ENCODE assay signal across 10 cellular contexts in genomic region chr2:86335865-86336321, GRCh38. TPM values are rescaled to one million over a fixed set of nuclear protein-coding genes. Genes with fewer than 3 reads are reported as not detected.
DNase-seq lines count a peak whose midpoint lies in the region; ATAC-seq and TF ChIP-seq lines count a peak whose summit lies in the region.
"Had no signal": no experiment of that assay in that cellular context is flagged by ENCODE, and none has a peak within 500 bp of the region (broad histone marks: within the 10 kb centered on the region; RNA-seq: fewer than 3 reads in every experiment).

No MANE protein-coding gene starts in this region.

- H3K27ac ChIP-seq in HCT116 (ENCODE audit: low read depth, low read length) (no peak overlapping the region), duodenal mucosa (ENCODE audit: low read depth, low read length) (no peak overlapping the region), suprapubic skin (no peak overlapping the region), PC-9 (no peak overlapping the region)
- H3K27ac ChIP-seq: prostate gland had no signal

- H3K9ac ChIP-seq in HCT116 (ENCODE audit: low read length) (no peak overlapping the region), duodenal mucosa (ENCODE audit: low read depth in 1 of 2, low read length in 2 of 2) (peak overlapping the region in 1 of 2 donors; percentile 30)

- POLR2A ChIA-PET in HCT116 (lab: Charles Lee) = no interaction called here
- POLR2A ChIA-PET in PC-9 (lab: Charles Lee; ENCODE audit: unreplicated experiment) = no interaction called here

- H3K9me2 ChIP-seq in HCT116 (ENCODE audit: insufficient read depth) (no peaks in the 10 kb centered on the region), PC-9 (ENCODE audit: insufficient read depth) (no peaks in the 10 kb centered on the region)

- no peaks in the 10 kb centered on the region for H3K36me3 ChIP-seq in HCT116 (ENCODE audit: control insufficient read depth in 1 of 2, insufficient read depth in 2 of 2, low read length in 2 of 2)
- H3K36me3 ChIP-seq in duodenal mucosa (ENCODE audit: control insufficient read depth in 1 of 2, insufficient read depth in 2 of 2, low read length in 2 of 2) = no peaks in the 10 kb centered on the region
- no peaks in the 10 kb centered on the region for H3K36me3 ChIP-seq in suprapubic skin
- H3K36me3 ChIP-seq in PC-9 (ENCODE audit: low read depth) = no peaks in the 10 kb centered on the region
- H3K36me3 ChIP-seq: prostate gland had no signal

- BruUV-seq in HCT116 (replicated peaks; lab: Mats Ljungman, UMichigan) (no TSS peak), PC-9 (replicated peaks; lab: Mats Ljungman, UMichigan) (no TSS peak)

- no peak overlapping the region for H3K27ac Mint-ChIP-seq in osteocyte (ENCODE audit: unreplicated experiment)

- H3K36me3 Mint-ChIP-seq in osteocyte (ENCODE audit: unreplicated experiment) = no peaks in the 10 kb centered on the region

- H3K4me3 Mint-ChIP-seq in osteocyte (ENCODE audit: unreplicated experiment) = peak overlapping the region; percentile 77

- CTCF ChIA-PET in HCT116 (lab: Charles Lee) (no interaction called here), PC-9 (lab: Charles Lee) (no interaction called here)

- 43% methylated on average over 6 of the region's 6 CpGs for WGBS in suprapubic skin

- no peaks in the 10 kb centered on the region for H3K9me3 ChIP-seq in HCT116 (ENCODE audit: control insufficient read depth in 1 of 2, insufficient read depth in 1 of 2, low read depth in 1 of 2, low read length in 2 of 2)
- no peaks in the 10 kb centered on the region for H3K9me3 ChIP-seq in duodenal mucosa (ENCODE audit: control insufficient read depth in 1 of 2, low read length in 2 of 2)
- H3K9me3 ChIP-seq in suprapubic skin = no peaks in the 10 kb centered on the region
- no peaks in the 10 kb centered on the region for H3K9me3 ChIP-seq in PC-9 (ENCODE audit: insufficient read depth, low read depth)
- H3K9me3 ChIP-seq: prostate gland had no signal

- TF ChIP-seq POLR2A in HCT116 (IDR thresholded peaks at IDR 0.05; ENCODE audit: borderline replicate concordance, extremely low read depth, insufficient read depth, insufficient read length) (no peak), suprapubic skin (IDR thresholded peaks at IDR 0.05) (no peak)

- H3K27me3 ChIP-seq in HCT116 (ENCODE audit: insufficient read depth, low read length) = peaks cover 14% of the 10 kb centered on the region; the same call in 1 of the 2 replicates
- peaks cover 32 to 36% of the 10 kb centered on the region in 2 donors for H3K27me3 ChIP-seq in duodenal mucosa (ENCODE audit: control insufficient read depth in 1 of 2, insufficient read depth in 2 of 2, low read length in 2 of 2)
- H3K27me3 ChIP-seq in suprapubic skin = peaks cover 58% of the 10 kb centered on the region
- H3K27me3 ChIP-seq in PC-9 (ENCODE audit: insufficient read depth, low read depth) = peaks cover 83% of the 10 kb centered on the region

- H3K4me2 ChIP-seq in HCT116 (ENCODE audit: low read length) (peak overlapping the region; percentile 91), PC-9 (no peak overlapping the region)

- H2AFZ ChIP-seq in HCT116 (ENCODE audit: low read depth, low read length, poor library complexity, severe bottlenecking) (no peak overlapping the region), PC-9 (no peak overlapping the region)

- TF ChIP-seq RAD21 in HCT116 (IDR thresholded peaks at IDR 0.05; ENCODE audit: low read depth) = no peak

- H4K20me1 ChIP-seq in HCT116 (ENCODE audit: insufficient read depth) (no peaks in the 10 kb centered on the region), PC-9 (ENCODE audit: insufficient read depth) (no peaks in the 10 kb centered on the region)

- DNase-seq in NCI-H146 (lab: John Stamatoyannopoulos, UW) (peak; percentile 47), NCI-H146 treated with DMSO at 0.1 percent for 48 hours (lab: John Stamatoyannopoulos, UW; ENCODE audit: unreplicated experiment) (no peak), HCT116 (ENCODE audit: low read depth, low spot score) (no peak), osteocyte (ENCODE audit: extremely low spot score, unreplicated experiment) (peak; percentile 54), suprapubic skin (ENCODE audit: low spot score in 2 of 2) (no peak), PC-9 (no peak)

- no peaks in the 10 kb centered on the region for H3K79me2 ChIP-seq in HCT116 (ENCODE audit: insufficient read depth, low read length)
- no peaks in the 10 kb centered on the region for H3K79me2 ChIP-seq in PC-9 (ENCODE audit: low read depth)

- H3K4me1 ChIP-seq in HCT116 (ENCODE audit: control insufficient read depth in 1 of 2, insufficient read depth in 2 of 2, low read length in 2 of 2) (peaks cover 11 to 20% of the 10 kb centered on the region in 2 experiments; a peak in 3 of 4 replicates), duodenal mucosa (ENCODE audit: control insufficient read depth in 1 of 2, insufficient read depth in 2 of 2, low read length in 2 of 2) (peaks cover 11 to 18% of the 10 kb centered on the region in 2 donors), suprapubic skin (peaks cover 18% of the 10 kb centered on the region), PC-9 (replicated peaks; ENCODE audit: insufficient read depth) (no peaks in the 10 kb centered on the region)
- H3K4me1 ChIP-seq: prostate gland had no signal

- no peak for TF ChIP-seq CTCF in HCT116 (IDR thresholded peaks at IDR 0.05 in 2 of 3, conservative IDR thresholded peaks at IDR 0.05 in 1 of 3; ENCODE audit: borderline replicate concordance in 1 of 3, insufficient read depth in 1 of 3, low read depth in 2 of 3, low read length in 2 of 3)
- TF ChIP-seq CTCF in osteocyte (IDR thresholded peaks at IDR 0.05) = no peak
- no peak for TF ChIP-seq CTCF in suprapubic skin (IDR thresholded peaks at IDR 0.05)
- no peak for TF ChIP-seq CTCF in PC-9 (conservative IDR thresholded peaks at IDR 0.05)

- RAD21 ChIA-PET in HCT116 (lab: Charles Lee; ENCODE audit: low non-redundant PET in 1 of 2, low total read pairs in 2 of 2, uncharacterized antibody in 2 of 2, unreplicated experiment in 2 of 2) = no interaction called here

- H3K9me3 Mint-ChIP-seq in osteocyte (ENCODE audit: unreplicated experiment) = peaks cover 3% of the 10 kb centered on the region

- peaks cover 11% of the 10 kb centered on the region for H3K4me1 Mint-ChIP-seq in osteocyte (ENCODE audit: unreplicated experiment)

- no peaks in the 10 kb centered on the region for H3F3A ChIP-seq in PC-9 (ENCODE audit: insufficient read depth, low read depth)

- H3K27me3 Mint-ChIP-seq in osteocyte (ENCODE audit: unreplicated experiment) = peaks cover 70% of the 10 kb centered on the region

- no peak for ATAC-seq in HCT116
- ATAC-seq in HG02588 (IDR thresholded peaks at IDR 0.05; ENCODE audit: unreplicated experiment) = no peak

- H3K4me3 ChIP-seq in HCT116 (replicated peaks in 1 of 2; ENCODE audit: low read depth in 1 of 2, low read length in 2 of 2) (no peak overlapping the region), duodenal mucosa (ENCODE audit: low read depth in 1 of 2, low read length in 2 of 2) (peak overlapping the region; percentile 58 to 63), suprapubic skin (no peak overlapping the region), PC-9 (no peak overlapping the region)

- intact Hi-C loops in HCT116 (cut with micrococcal nuclease) = no loop called here
- intact Hi-C loops in PC-9 (cut with micrococcal nuclease; ENCODE audit: unreplicated experiment) = no loop called here

- no peak for TF ChIP-seq EP300 in suprapubic skin (IDR thresholded peaks at IDR 0.05)

TF ChIP-seq in HCT116, 20 proteins besides CTCF, POLR2A, EP300 and RAD21 (continues in another document):
- TF ChIP-seq POLR2AphosphoS5 (IDR thresholded peaks at IDR 0.05; ENCODE audit: low read depth, low read length) (no peak), ZNF274 (IDR thresholded peaks at IDR 0.05; ENCODE audit: low read depth, low read length) (no peak), TCF7L2 (IDR thresholded peaks at IDR 0.05; ENCODE audit: borderline replicate concordance, extremely low read depth, insufficient read depth, insufficient read length) (no peak), ZFX (IDR thresholded peaks at IDR 0.05) (no peak), EZH2 (IDR thresholded peaks at IDR 0.05) (no peak), EZH2phosphoT487 (IDR thresholded peaks at IDR 0.05; ENCODE audit: borderline replicate concordance) (no peak), JUND (IDR thresholded peaks at IDR 0.05) (no peak), MAX (IDR thresholded peaks at IDR 0.05) (no peak), SRF (IDR thresholded peaks at IDR 0.05; ENCODE audit: low read depth) (no peak), YY1 (IDR thresholded peaks at IDR 0.05; ENCODE audit: extremely low read depth, insufficient replicate concordance, low read depth, low read length) (no peak), CBX3 (IDR thresholded peaks at IDR 0.05; ENCODE audit: low read depth) (no peak), SIN3A (IDR thresholded peaks at IDR 0.05; ENCODE audit: low read depth) (no peak)

RNA-seq across cellular contexts. Expression of gene REEP1, which starts 1.5 kb away (rescaled TPM):
- total RNA-seq in HCT116 (2021; ENCODE audit: unreplicated experiment) (5.9 TPM), osteocyte (0.16 TPM in 1 of 2 replicates, not detected in the other), suprapubic skin (1 to 10 TPM in 3 of 4 donors, under 1 TPM in 1; 0.34 to 5.2 (median 2.4) TPM), PC-9 (2021) (0.25 and 0.31 TPM in 2 replicates)
- polyA plus RNA-seq in HCT116 (2012) = 1.8 and 2.4 TPM in 2 replicates
- total RNA-seq: RPMI7951 had no signal

Comparison
In these comparisons a context has a peak if more than half of its experiments do, and no peak if none do; other contexts are left out.
1. DNase-seq: peak in NCI-H146 (single experiment) and osteocyte (single experiment); none in NCI-H146 treated with DMSO at 0.1 percent for 48 hours (single experiment), HCT116 (single experiment), suprapubic skin (0 of 2) and PC-9 (0 of 2).
2. H3K4me3 ChIP-seq: peak in duodenal mucosa (2 of 2); none in HCT116 (0 of 2), suprapubic skin (single experiment) and PC-9 (single experiment).